In the genomic region with DNA sequence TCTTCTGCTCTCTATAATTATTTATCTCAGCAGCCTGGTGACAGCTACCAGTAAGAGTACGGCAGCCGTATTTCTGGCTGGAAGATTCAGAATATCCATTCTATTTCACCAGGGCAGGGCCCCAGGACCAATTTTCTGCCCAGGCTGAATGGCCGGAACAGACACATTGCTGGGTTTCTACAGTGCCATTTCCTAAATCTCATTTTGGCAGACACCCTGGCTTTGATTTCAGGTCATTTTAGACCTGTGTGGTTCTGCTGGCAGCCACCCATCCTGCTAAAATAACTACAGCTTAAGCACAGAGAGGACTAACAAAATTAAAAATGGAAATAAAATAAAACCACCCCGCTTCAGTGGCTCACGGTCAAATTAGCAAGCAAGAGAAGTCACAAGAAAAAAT, we compare ENCODE assay signal across 21 cellular contexts.
DNase-seq lines count a peak whose midpoint lies in the region; ATAC-seq and TF ChIP-seq lines count a peak whose summit lies in the region.
"Had no signal": no experiment of that assay in that cellular context is flagged by ENCODE, and none has a peak within 500 bp of the region (broad histone marks: within the 10 kb centered on the region; RNA-seq: fewer than 3 reads in every experiment).

No MANE protein-coding gene starts in this region.

- H3K36me3 ChIP-seq in spleen: peaks cover 0 to 100% (median 27%) of the 10 kb centered on the region in 6 donors
- H3K36me3 ChIP-seq: HAP-1 had no signal

- WGBS in spleen, 5 donors: 96 to 100% (median 97%) methylated on average over 5 of the region's 5 CpGs

- no peaks in the 10 kb centered on the region for H3K9me3 Mint-ChIP-seq in activated CD8-positive, alpha-beta memory T cell treated with anti-CD3 and anti-CD28 coated beads, Interleukin-2, amount 10 ng/mL, durations not matched to agents 7 days and 5 days (ENCODE audit: low read depth)
- H3K9me3 Mint-ChIP-seq in glutamatergic neuron (ENCODE audit: unreplicated experiment): peaks cover 2% of the 10 kb centered on the region
- H3K9me3 Mint-ChIP-seq in activated CD4-positive, alpha-beta memory T cell treated with anti-CD3 and anti-CD28 coated beads, Interleukin-2, amount 10 ng/mL, durations not matched to agents 7 days and 5 days: no peaks in the 10 kb centered on the region
- H3K9me3 Mint-ChIP-seq: CD8-positive, alpha-beta memory T cell had no signal

- CTCF ChIA-PET in activated CD8-positive, alpha-beta memory T cell treated with anti-CD3 and anti-CD28 coated beads, Interleukin-2, amount 10 ng/mL, durations not matched to agents 7 days and 5 days (lab: Charles Lee): no interaction called here
- CTCF ChIA-PET in activated CD4-positive, alpha-beta memory T cell treated with anti-CD3 and anti-CD28 coated beads, Interleukin-2, amount 10 ng/mL, durations not matched to agents 7 days and 5 days (lab: Charles Lee): no interaction called here

- no peak overlapping the region for H3K4me3 ChIP-seq in spleen
- H3K4me3 ChIP-seq: GM23248, HAP-1 had no signal

- H3K4me1 Mint-ChIP-seq in activated CD8-positive, alpha-beta memory T cell treated with anti-CD3 and anti-CD28 coated beads, Interleukin-2, amount 10 ng/mL, durations not matched to agents 7 days and 5 days: no peaks in the 10 kb centered on the region
- H3K4me1 Mint-ChIP-seq in glutamatergic neuron (ENCODE audit: low read depth, unreplicated experiment): peaks cover 40% of the 10 kb centered on the region
- H3K4me1 Mint-ChIP-seq in activated CD4-positive, alpha-beta memory T cell treated with anti-CD3 and anti-CD28 coated beads, Interleukin-2, amount 10 ng/mL, durations not matched to agents 7 days and 5 days: no peaks in the 10 kb centered on the region
- H3K4me1 Mint-ChIP-seq: CD8-positive, alpha-beta memory T cell had no signal

- H3K27ac ChIP-seq in angular gyrus (ENCODE audit: low read depth, low read length) (peak overlapping the region; percentile 17), spleen (no peak overlapping the region)
- H3K27ac ChIP-seq: GM23248, KMS-11 had no signal

- intact Hi-C loops in spleen (cut with DNase I; ENCODE audit: low total_unique reads): no loop called here

- ATAC-seq in activated CD8-positive, alpha-beta memory T cell treated with anti-CD3 and anti-CD28 coated beads, Interleukin-2, amount 10 ng/mL, durations not matched to agents 7 days and 5 days: no peak

- no peaks in the 10 kb centered on the region for H3K27me3 Mint-ChIP-seq in activated CD8-positive, alpha-beta memory T cell treated with anti-CD3 and anti-CD28 coated beads, Interleukin-2, amount 10 ng/mL, durations not matched to agents 7 days and 5 days
- peaks cover 11% of the 10 kb centered on the region for H3K27me3 Mint-ChIP-seq in glutamatergic neuron (ENCODE audit: unreplicated experiment)
- no peaks in the 10 kb centered on the region for H3K27me3 Mint-ChIP-seq in activated CD4-positive, alpha-beta memory T cell treated with anti-CD3 and anti-CD28 coated beads, Interleukin-2, amount 10 ng/mL, durations not matched to agents 7 days and 5 days
- H3K27me3 Mint-ChIP-seq: CD8-positive, alpha-beta memory T cell had no signal

- H3K4me1 ChIP-seq in spleen: no peaks in the 10 kb centered on the region
- H3K4me1 ChIP-seq: HAP-1 had no signal

- no peak overlapping the region for H3K27ac Mint-ChIP-seq in activated CD8-positive, alpha-beta memory T cell treated with anti-CD3 and anti-CD28 coated beads, Interleukin-2, amount 10 ng/mL, durations not matched to agents 7 days and 5 days
- H3K27ac Mint-ChIP-seq in glutamatergic neuron (ENCODE audit: unreplicated experiment): peak overlapping the region; percentile 74
- no peak overlapping the region for H3K27ac Mint-ChIP-seq in activated CD4-positive, alpha-beta memory T cell treated with anti-CD3 and anti-CD28 coated beads, Interleukin-2, amount 10 ng/mL, durations not matched to agents 7 days and 5 days

- TF ChIP-seq POLR2A in spleen (IDR thresholded peaks at IDR 0.05): no peak

- peak; percentile 29 for DNase-seq in activated CD8-positive, alpha-beta memory T cell treated with anti-CD3 and anti-CD28 coated beads, Interleukin-2, amount 50 U/mL, for 48 hours
- no peak for DNase-seq in activated CD8-positive, alpha-beta memory T cell treated with anti-CD3 and anti-CD28 coated beads, Interleukin-2, amount 10 ng/mL, durations not matched to agents 7 days and 5 days
- DNase-seq in glutamatergic neuron (no peak), spleen (peak; percentile 3), NK-92 (lab: John Stamatoyannopoulos, UW; ENCODE audit: unreplicated experiment) (no peak)
- no peak for DNase-seq in activated CD4-positive, alpha-beta memory T cell treated with anti-CD3 and anti-CD28 coated beads, Interleukin-2, amount 10 ng/mL, durations not matched to agents 7 days and 5 days
- DNase-seq: 8988T; Calu3; CD8-positive, alpha-beta memory T cell; DMS153; GM23248; IMR-90; NCI-H1105; NCI-H2029 treated with DMSO at 0.1 percent for 48 hours; NCI-H226; NCI-H510A treated with DMSO at 0.1 percent for 48 hours; NCI-H748 treated with DMSO at 0.1 percent for 48 hours; OCI-M1 had no signal

- H3K27me3 ChIP-seq in spleen (replicated peaks in 1 of 7): no peaks in the 10 kb centered on the region

- no peaks in the 10 kb centered on the region for H3K36me3 Mint-ChIP-seq in activated CD8-positive, alpha-beta memory T cell treated with anti-CD3 and anti-CD28 coated beads, Interleukin-2, amount 10 ng/mL, durations not matched to agents 7 days and 5 days
- H3K36me3 Mint-ChIP-seq in glutamatergic neuron (ENCODE audit: unreplicated experiment): no peaks in the 10 kb centered on the region
- no peaks in the 10 kb centered on the region for H3K36me3 Mint-ChIP-seq in activated CD4-positive, alpha-beta memory T cell treated with anti-CD3 and anti-CD28 coated beads, Interleukin-2, amount 10 ng/mL, durations not matched to agents 7 days and 5 days (ENCODE audit: low read depth)

- POLR2A ChIA-PET in activated CD4-positive, alpha-beta memory T cell treated with anti-CD3 and anti-CD28 coated beads, Interleukin-2, amount 10 ng/mL, durations not matched to agents 7 days and 5 days (lab: Charles Lee): no interaction called here

- H3K9me3 ChIP-seq in spleen: no peaks in the 10 kb centered on the region
- H3K9me3 ChIP-seq: HAP-1 had no signal

- no peak overlapping the region for H3K4me3 Mint-ChIP-seq in activated CD8-positive, alpha-beta memory T cell treated with anti-CD3 and anti-CD28 coated beads, Interleukin-2, amount 10 ng/mL, durations not matched to agents 7 days and 5 days
- no peak overlapping the region for H3K4me3 Mint-ChIP-seq in glutamatergic neuron (ENCODE audit: unreplicated experiment)
- H3K4me3 Mint-ChIP-seq in activated CD4-positive, alpha-beta memory T cell treated with anti-CD3 and anti-CD28 coated beads, Interleukin-2, amount 10 ng/mL, durations not matched to agents 7 days and 5 days: no peak overlapping the region
- H3K4me3 Mint-ChIP-seq: CD8-positive, alpha-beta memory T cell had no signal

- TF ChIP-seq CTCF in glutamatergic neuron (IDR thresholded peaks at IDR 0.05; ENCODE audit: partially characterized antibody, unreplicated experiment): no peak
- TF ChIP-seq CTCF in spleen (IDR thresholded peaks at IDR 0.05 in 8 of 11, conservative IDR thresholded peaks at IDR 0.05 in 3 of 11): no peak

Comparison
In these comparisons a context has a peak if more than half of its experiments do, and no peak if none do; other contexts are left out.
1. DNase-seq: peak in activated CD8-positive, alpha-beta memory T cell treated with anti-CD3 and anti-CD28 coated beads, Interleukin-2, amount 50 U/mL, for 48 hours (single experiment) and spleen (single experiment); none in activated CD8-positive, alpha-beta memory T cell treated with anti-CD3 and anti-CD28 coated beads, Interleukin-2, amount 10 ng/mL, durations not matched to agents 7 days and 5 days (single experiment), glutamatergic neuron (single experiment), NK-92 (single experiment) and activated CD4-positive, alpha-beta memory T cell treated with anti-CD3 and anti-CD28 coated beads, Interleukin-2, amount 10 ng/mL, durations not matched to agents 7 days and 5 days (single experiment).